20 cellular contexts compared by ENCODE assay signal in genomic region chr19:17541184-17541759, GRCh38. TPM values are rescaled to one million over a fixed set of nuclear protein-coding genes. Genes with fewer than 3 reads are reported as not detected.
DNase-seq lines count a peak whose midpoint lies in the region; ATAC-seq and TF ChIP-seq lines count a peak whose summit lies in the region.
"Had no signal": no experiment of that assay in that cellular context is flagged by ENCODE, and none has a peak within 500 bp of the region (broad histone marks: within the 10 kb centered on the region; RNA-seq: fewer than 3 reads in every experiment).

No MANE protein-coding gene starts in this region.

- H3K4me3 ChIP-seq in BLaER1, result no peak overlapping the region
- H3K4me3 ChIP-seq in CD4-positive, alpha-beta memory T cell (ENCODE audit: low read length in 2 of 2), result no peak overlapping the region
- H3K4me3 ChIP-seq: GM23338 had no signal

- H3K4me1 ChIP-seq in BLaER1, result peaks cover 87% of the 10 kb centered on the region
- H3K4me1 ChIP-seq in CD4-positive, alpha-beta memory T cell (ENCODE audit: insufficient read depth, low read length), result peaks cover 13% of the 10 kb centered on the region

- no peaks in the 10 kb centered on the region for H3K36me3 Mint-ChIP-seq in CD4-positive, alpha-beta memory T cell
- H3K36me3 Mint-ChIP-seq in activated T-helper 17 cell treated with anti-CD3 and anti-CD28 coated beads, Interleukin-2, amount 50 U/mL, for 72 hours (ENCODE audit: low read depth), result no peaks in the 10 kb centered on the region
- no peaks in the 10 kb centered on the region for H3K36me3 Mint-ChIP-seq in neural crest cell (ENCODE audit: low read depth)

- peak overlapping the region in 6 of 7 donors; percentile 39 to 88 (median 58) for H3K27ac Mint-ChIP-seq in CD4-positive, alpha-beta memory T cell
- H3K27ac Mint-ChIP-seq in activated T-helper 17 cell treated with anti-CD3 and anti-CD28 coated beads, Interleukin-2, amount 50 U/mL, for 72 hours, result no peak overlapping the region
- H3K27ac Mint-ChIP-seq in neural crest cell (ENCODE audit: unreplicated experiment), result no peak overlapping the region
- H3K27ac Mint-ChIP-seq: GM23338 had no signal

- H3K4me2 ChIP-seq in BLaER1, result peak overlapping the region; percentile 54
- H3K4me2 ChIP-seq: GM23338, KMS-11, SK-N-SH had no signal

- no peaks in the 10 kb centered on the region for H3K9me3 ChIP-seq in BLaER1
- no peaks in the 10 kb centered on the region for H3K9me3 ChIP-seq in CD4-positive, alpha-beta memory T cell (ENCODE audit: control insufficient read depth in 1 of 2, low read length in 2 of 2)
- H3K9me3 ChIP-seq: SK-N-SH had no signal

- H3K4me1 Mint-ChIP-seq in CD4-positive, alpha-beta memory T cell, result peaks cover 10 to 16% (median 12%) of the 10 kb centered on the region in 4 donors
- peaks cover 7% of the 10 kb centered on the region for H3K4me1 Mint-ChIP-seq in activated T-helper 17 cell treated with anti-CD3 and anti-CD28 coated beads, Interleukin-2, amount 50 U/mL, for 72 hours
- peaks cover 24% of the 10 kb centered on the region for H3K4me1 Mint-ChIP-seq in neural crest cell

- no peak for DNase-seq in CD4-positive, alpha-beta memory T cell
- DNase-seq in neural crest cell (ENCODE audit: low read depth, low spot score) (no peak), activated T-cell treated with anti-CD3 and anti-CD28 coated beads for 4 hours (no peak), GM13977 (ENCODE audit: low spot score) (no peak)
- no peak for DNase-seq in stimulated activated CD4-positive, alpha-beta T cell treated with anti-CD3 and anti-CD28 coated beads, Interleukin-4, amount 100 ng/mL, for 4 hours
- DNase-seq: C1 segment of cervical spinal cord, DMS 273 treated with DMSO at 0.1 percent for 48 hours, HCEC 1CT, MV-4-11, NCI-H187, NCI-H2107, NCI-H2227 treated with DMSO at 0.1 percent for 48 hours, NCI-H510A treated with DMSO at 0.1 percent for 48 hours, NCI-H774, SHP77, SK-N-SH had no signal

- POLR2A ChIA-PET in CD4-positive, alpha-beta memory T cell (lab: Charles Lee; ENCODE audit: partially characterized antibody), result no interaction called here

- CTCF ChIA-PET in CD4-positive, alpha-beta memory T cell (lab: Charles Lee; ENCODE audit: partially characterized antibody), result no interaction called here

- 0 out of 2 replicates have a peak overlapping the region, but pooled peaks have one; percentile 24 for H3K9ac ChIP-seq in BLaER1
- H3K9ac ChIP-seq: KMS-11, SK-N-SH had no signal

- H3K27me3 Mint-ChIP-seq in CD4-positive, alpha-beta memory T cell, result no peaks in the 10 kb centered on the region
- no peaks in the 10 kb centered on the region for H3K27me3 Mint-ChIP-seq in activated T-helper 17 cell treated with anti-CD3 and anti-CD28 coated beads, Interleukin-2, amount 50 U/mL, for 72 hours
- H3K27me3 Mint-ChIP-seq in neural crest cell (ENCODE audit: low read depth), result peaks cover 18% of the 10 kb centered on the region

- intact Hi-C loops in CD4-positive, alpha-beta memory T cell (cut with micrococcal nuclease), result no loop called here

- H3K27me3 ChIP-seq in BLaER1, result no peaks in the 10 kb centered on the region
- H3K27me3 ChIP-seq in CD4-positive, alpha-beta memory T cell (ENCODE audit: insufficient read depth, low read length), result no peaks in the 10 kb centered on the region

- H4K20me1 ChIP-seq in BLaER1, result peaks cover 21% of the 10 kb centered on the region; the same call in 1 of the 2 replicates

- H3K4me3 Mint-ChIP-seq in CD4-positive, alpha-beta memory T cell, result peak overlapping the region in 4 of 8 donors; percentile 36 to 55 (median 42)
- H3K4me3 Mint-ChIP-seq in activated T-helper 17 cell treated with anti-CD3 and anti-CD28 coated beads, Interleukin-2, amount 50 U/mL, for 72 hours, result peak overlapping the region; percentile 13
- peak overlapping the region; percentile 45 for H3K4me3 Mint-ChIP-seq in neural crest cell
- H3K4me3 Mint-ChIP-seq: GM23338 had no signal

- TF ChIP-seq CTCF in neural crest cell (conservative IDR thresholded peaks at IDR 0.05) (no peak), GM13977 (IDR thresholded peaks at IDR 0.05; ENCODE audit: extremely low read depth, insufficient read depth, missing control alignments) (no peak)

- H3K9me3 Mint-ChIP-seq in CD4-positive, alpha-beta memory T cell, result no peaks in the 10 kb centered on the region
- no peaks in the 10 kb centered on the region for H3K9me3 Mint-ChIP-seq in activated T-helper 17 cell treated with anti-CD3 and anti-CD28 coated beads, Interleukin-2, amount 50 U/mL, for 72 hours
- H3K9me3 Mint-ChIP-seq in neural crest cell, result no peaks in the 10 kb centered on the region
- H3K9me3 Mint-ChIP-seq: GM23338 had no signal

- no peak for ATAC-seq in activated T-helper 17 cell treated with anti-CD3 and anti-CD28 coated beads, Interleukin-2, amount 50 U/mL, for 72 hours (replicated peaks)
- ATAC-seq: GM23338 had no signal

- H3K36me3 ChIP-seq in BLaER1, result peaks cover 49% of the 10 kb centered on the region
- no peaks in the 10 kb centered on the region for H3K36me3 ChIP-seq in CD4-positive, alpha-beta memory T cell (ENCODE audit: insufficient read depth, low read length)

- 0 out of 2 replicates have a peak overlapping the region, but pooled peaks have one; percentile 20 for H3K27ac ChIP-seq in BLaER1
- H3K27ac ChIP-seq in CD4-positive, alpha-beta memory T cell (ENCODE audit: low read depth, low read length), result no peak overlapping the region
- H3K27ac ChIP-seq: KMS-11 had no signal

- in situ Hi-C loops in GM13977 (cut with MboI; ENCODE audit: low pct_unique_long_range_greater_than_20kb, low sequenced_read_pairs, unreplicated experiment), result no loop called here

RNA-seq across cellular contexts. Expression of gene COLGALT1, which starts 14.2 kb away (rescaled TPM):
- total RNA-seq in CD4-positive, alpha-beta memory T cell, result 10 to 100 TPM; 68.3 to 74.7 TPM
- 10 to 100 TPM; 14.1 to 24.9 TPM for polyA plus RNA-seq in CD4-positive, alpha-beta memory T cell
- total RNA-seq in activated T-helper 17 cell treated with anti-CD3 and anti-CD28 coated beads, Interleukin-2, amount 50 U/mL, for 72 hours, result 10 to 100 TPM; 41.1 to 76.5 TPM
- total RNA-seq in neural crest cell, result 78.4 and 81.7 TPM in 2 replicates

RNA-seq across cellular contexts. Expression of gene PGLS, which starts 29.8 kb away (rescaled TPM):
- 10 to 100 TPM; 76.3 to 80.0 TPM for total RNA-seq in CD4-positive, alpha-beta memory T cell
- polyA plus RNA-seq in CD4-positive, alpha-beta memory T cell, result 10 to 100 TPM; 39.7 to 61.1 TPM
- 10 to 100 TPM; 49.0 to 61.8 TPM for total RNA-seq in activated T-helper 17 cell treated with anti-CD3 and anti-CD28 coated beads, Interleukin-2, amount 50 U/mL, for 72 hours
- 91.2 and 99.7 TPM in 2 replicates for total RNA-seq in neural crest cell

Comparison
In these comparisons a context has a peak if more than half of its experiments do, and no peak if none do; other contexts are left out.
1. H3K27ac Mint-ChIP-seq: peak in CD4-positive, alpha-beta memory T cell (6 of 7); none in activated T-helper 17 cell treated with anti-CD3 and anti-CD28 coated beads, Interleukin-2, amount 50 U/mL, for 72 hours (single experiment) and neural crest cell (single experiment).